9 cellular contexts compared by ENCODE assay signal in the genomic region with DNA sequence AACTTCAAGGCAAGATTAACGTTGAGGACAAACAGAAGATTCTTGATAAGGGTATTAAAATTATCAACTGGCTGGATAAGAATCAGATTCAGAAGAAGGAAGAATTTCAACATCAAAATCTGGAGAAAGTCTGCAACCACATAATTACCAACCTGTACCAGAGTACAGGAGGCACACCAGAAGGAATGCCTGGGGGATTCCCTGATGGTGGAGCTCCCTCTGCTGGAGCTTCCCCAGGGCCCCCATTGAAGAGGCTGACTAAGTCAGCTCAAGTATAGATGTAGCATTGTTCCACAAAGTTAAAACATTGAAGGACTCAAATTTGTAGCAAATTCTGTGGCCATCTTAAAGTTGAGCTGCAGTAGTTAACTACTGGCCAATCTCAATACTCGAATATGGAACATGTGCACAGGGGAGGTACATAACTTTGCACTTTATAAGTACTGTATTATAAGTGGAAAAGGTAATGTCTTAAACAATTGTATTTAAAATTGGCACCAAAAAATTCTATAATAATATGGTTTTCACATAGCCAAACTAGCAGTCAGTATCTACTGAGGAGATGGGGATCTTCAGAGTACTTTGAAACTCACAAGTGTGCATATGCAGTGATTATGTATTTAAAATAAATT.
DNase-seq lines count a peak whose midpoint lies in the region; ATAC-seq and TF ChIP-seq lines count a peak whose summit lies in the region.
"Had no signal": no experiment of that assay in that cellular context is flagged by ENCODE, and none has a peak within 500 bp of the region (broad histone marks: within the 10 kb centered on the region; RNA-seq: fewer than 3 reads in every experiment).

No MANE protein-coding gene starts in this region.

- peak; percentile 96 for ATAC-seq in GM21367 (IDR thresholded peaks at IDR 0.05; ENCODE audit: unreplicated experiment)

- H3K36me3 ChIP-seq in HUES6 (ENCODE audit: control insufficient read depth, insufficient read depth, low read length), result no peaks in the 10 kb centered on the region

- H3K27ac ChIP-seq in HUES6 (ENCODE audit: low read depth, low read length), result 0 out of 2 replicates have a peak overlapping the region, but pooled peaks have one; percentile 7
- H3K27ac ChIP-seq: skin epidermis had no signal

- no peak overlapping the region for H3K4me3 Mint-ChIP-seq in activated T-helper 2 cell treated with anti-CD3 and anti-CD28 coated beads, Interferon-gamma antibody, Interleukin-2, Interleukin-4, amounts not matched to agents 10 μg/mL and 5 μg/mL and 100 μg/mL, durations not matched to agents 14 hours and 24 hours and 36 hours (ENCODE audit: low read depth)

- intact Hi-C loops in activated T-helper 2 cell treated with anti-CD3 and anti-CD28 coated beads, Interferon-gamma antibody, Interleukin-2, Interleukin-4, amounts not matched to agents 10 μg/mL and 5 μg/mL and 100 μg/mL, durations not matched to agents 14 hours and 24 hours and 36 hours (cut with micrococcal nuclease), result no loop called here

- H3K9me3 Mint-ChIP-seq in activated T-helper 2 cell treated with anti-CD3 and anti-CD28 coated beads, Interferon-gamma antibody, Interleukin-2, Interleukin-4, amounts not matched to agents 10 μg/mL and 5 μg/mL and 100 μg/mL, durations not matched to agents 14 hours and 24 hours and 36 hours, result no peaks in the 10 kb centered on the region

- no peaks in the 10 kb centered on the region for H3K4me1 Mint-ChIP-seq in activated T-helper 2 cell treated with anti-CD3 and anti-CD28 coated beads, Interferon-gamma antibody, Interleukin-2, Interleukin-4, amounts not matched to agents 10 μg/mL and 5 μg/mL and 100 μg/mL, durations not matched to agents 14 hours and 24 hours and 36 hours (ENCODE audit: low read depth)

- peak; percentile 55 for DNase-seq in GM12865 (ENCODE audit: low read depth)
- DNase-seq in cardiac fibroblast (ENCODE audit: low read depth in 2 of 2), result peak; percentile 66 to 73
- DNase-seq in myocyte (ENCODE audit: low read depth), result peak; percentile 64
- DNase-seq in activated T-helper 2 cell treated with anti-CD3 and anti-CD28 coated beads, Interferon-gamma antibody, Interleukin-2, Interleukin-4, amounts not matched to agents 10 μg/mL and 5 μg/mL and 100 μg/mL, durations not matched to agents 14 hours and 24 hours and 36 hours (ENCODE audit: low spot score), result no peak
- DNase-seq in NK-92 (lab: John Stamatoyannopoulos, UW; ENCODE audit: unreplicated experiment), result no peak
- DNase-seq in NCI-H2029 treated with DMSO at 0.1 percent for 48 hours (lab: John Stamatoyannopoulos, UW), result no peak

- H3K4me1 ChIP-seq in HUES6 (ENCODE audit: control insufficient read depth, insufficient read depth, low read length), result no peaks in the 10 kb centered on the region; the same call in 1 of the 2 replicates

- H3K4me3 ChIP-seq in GM12865 (ENCODE audit: low read depth, low read length) (no peak overlapping the region), HUES6 (ENCODE audit: low read depth, low read length) (no peak overlapping the region), cardiac fibroblast (replicated peaks in 1 of 2; ENCODE audit: low read depth in 2 of 2, low read length in 2 of 2) (no peak overlapping the region)
- H3K4me3 ChIP-seq: skin epidermis had no signal

- peaks cover 5% of the 10 kb centered on the region; the same call in 1 of the 2 replicates for H3K9me3 ChIP-seq in HUES6 (ENCODE audit: control insufficient read depth, insufficient read depth, low read depth, low read length)

- no peaks in the 10 kb centered on the region for H3K27me3 Mint-ChIP-seq in activated T-helper 2 cell treated with anti-CD3 and anti-CD28 coated beads, Interferon-gamma antibody, Interleukin-2, Interleukin-4, amounts not matched to agents 10 μg/mL and 5 μg/mL and 100 μg/mL, durations not matched to agents 14 hours and 24 hours and 36 hours (ENCODE audit: low read depth)

- no peak overlapping the region for H3K9ac ChIP-seq in HUES6 (ENCODE audit: low read length)

- H3K27me3 ChIP-seq in HUES6 (ENCODE audit: control insufficient read depth, insufficient read depth, low read length), result no peaks in the 10 kb centered on the region

- TF ChIP-seq CTCF in GM12865 (IDR thresholded peaks at IDR 0.05; ENCODE audit: insufficient read depth, low read depth, low read length, missing control alignments), result peak; percentile 78
- TF ChIP-seq CTCF in cardiac fibroblast (IDR thresholded peaks at IDR 0.05; ENCODE audit: low read depth, low read length), result peak; percentile 92

- no peak overlapping the region for H3K27ac Mint-ChIP-seq in activated T-helper 2 cell treated with anti-CD3 and anti-CD28 coated beads, Interferon-gamma antibody, Interleukin-2, Interleukin-4, amounts not matched to agents 10 μg/mL and 5 μg/mL and 100 μg/mL, durations not matched to agents 14 hours and 24 hours and 36 hours

- no peaks in the 10 kb centered on the region for H3K36me3 Mint-ChIP-seq in activated T-helper 2 cell treated with anti-CD3 and anti-CD28 coated beads, Interferon-gamma antibody, Interleukin-2, Interleukin-4, amounts not matched to agents 10 μg/mL and 5 μg/mL and 100 μg/mL, durations not matched to agents 14 hours and 24 hours and 36 hours (ENCODE audit: low read depth)

Comparison
In these comparisons a context has a peak if more than half of its experiments do, and no peak if none do; other contexts are left out.
1. DNase-seq: peak in GM12865 (single experiment), cardiac fibroblast (2 of 2) and myocyte (single experiment); none in activated T-helper 2 cell treated with anti-CD3 and anti-CD28 coated beads, Interferon-gamma antibody, Interleukin-2, Interleukin-4, amounts not matched to agents 10 μg/mL and 5 μg/mL and 100 μg/mL, durations not matched to agents 14 hours and 24 hours and 36 hours (single experiment), NK-92 (single experiment) and NCI-H2029 treated with DMSO at 0.1 percent for 48 hours (single experiment).